Comparison of ENCODE assay signal across 1 cellular context in genomic region chr2:78967294-78967693, GRCh38.
TF ChIP-seq lines count a peak whose summit lies in the region.

No MANE protein-coding gene starts in this region.

TF ChIP-seq in HepG2, 621 proteins besides CTCF, POLR2A, EP300 and RAD21 (continued from another document and continues in another):
- TF ChIP-seq, protein P1, sequence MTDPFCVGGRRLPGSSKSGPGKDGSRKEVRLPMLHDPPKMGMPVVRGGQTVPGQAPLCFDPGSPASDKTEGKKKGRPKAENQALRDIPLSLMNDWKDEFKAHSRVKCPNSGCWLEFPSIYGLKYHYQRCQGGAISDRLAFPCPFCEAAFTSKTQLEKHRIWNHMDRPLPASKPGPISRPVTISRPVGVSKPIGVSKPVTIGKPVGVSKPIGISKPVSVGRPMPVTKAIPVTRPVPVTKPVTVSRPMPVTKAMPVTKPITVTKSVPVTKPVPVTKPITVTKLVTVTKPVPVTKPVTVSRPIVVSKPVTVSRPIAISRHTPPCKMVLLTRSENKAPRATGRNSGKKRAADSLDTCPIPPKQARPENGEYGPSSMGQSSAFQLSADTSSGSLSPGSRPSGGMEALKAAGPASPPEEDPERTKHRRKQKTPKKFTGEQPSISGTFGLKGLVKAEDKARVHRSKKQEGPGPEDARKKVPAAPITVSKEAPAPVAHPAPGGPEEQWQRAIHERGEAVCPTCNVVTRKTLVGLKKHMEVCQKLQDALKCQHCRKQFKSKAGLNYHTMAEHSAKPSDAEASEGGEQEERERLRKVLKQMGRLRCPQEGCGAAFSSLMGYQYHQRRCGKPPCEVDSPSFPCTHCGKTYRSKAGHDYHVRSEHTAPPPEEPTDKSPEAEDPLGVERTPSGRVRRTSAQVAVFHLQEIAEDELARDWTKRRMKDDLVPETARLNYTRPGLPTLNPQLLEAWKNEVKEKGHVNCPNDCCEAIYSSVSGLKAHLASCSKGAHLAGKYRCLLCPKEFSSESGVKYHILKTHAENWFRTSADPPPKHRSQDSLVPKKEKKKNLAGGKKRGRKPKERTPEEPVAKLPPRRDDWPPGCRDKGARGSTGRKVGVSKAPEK (CRISPR knock-in tag; IDR thresholded peaks at IDR 0.05; ENCODE audit: borderline replicate concordance): no peak
- no peak for TF ChIP-seq ZNF34 (CRISPR knock-in tag; IDR thresholded peaks at IDR 0.05; ENCODE audit: borderline replicate concordance)
- no peak for TF ChIP-seq TEAD2 (CRISPR knock-in tag; IDR thresholded peaks at IDR 0.05)
- TF ChIP-seq ZSCAN21 (CRISPR knock-in tag; IDR thresholded peaks at IDR 0.05; ENCODE audit: borderline replicate concordance): no peak
- TF ChIP-seq NFYB (CRISPR knock-in tag; IDR thresholded peaks at IDR 0.05): no peak
- no peak for TF ChIP-seq ZNF83 (CRISPR knock-in tag; IDR thresholded peaks at IDR 0.05; ENCODE audit: borderline replicate concordance)
- no peak for TF ChIP-seq ZNF720 (CRISPR knock-in tag; IDR thresholded peaks at IDR 0.05)
- TF ChIP-seq PPARG (CRISPR knock-in tag; conservative IDR thresholded peaks at IDR 0.05): peak; percentile 70; the same call in 1 of the 2 replicates
- peak; percentile 99 for TF ChIP-seq SIX4 (CRISPR knock-in tag; IDR thresholded peaks at IDR 0.05)
- TF ChIP-seq PCBP1 (IDR thresholded peaks at IDR 0.05; ENCODE audit: borderline replicate concordance, low read depth, low read length): no peak
- no peak for TF ChIP-seq KDM5A (IDR thresholded peaks at IDR 0.05; ENCODE audit: borderline replicate concordance, low read length)
- no peak for TF ChIP-seq ZNF660 (CRISPR knock-in tag; IDR thresholded peaks at IDR 0.05; ENCODE audit: borderline replicate concordance, low read depth)
- TF ChIP-seq SATB2 (CRISPR knock-in tag; IDR thresholded peaks at IDR 0.05): no peak
- TF ChIP-seq MAFF (IDR thresholded peaks at IDR 0.05; ENCODE audit: low read depth, low read length): no peak
- TF ChIP-seq ZNF510 (CRISPR knock-in tag; IDR thresholded peaks at IDR 0.05; ENCODE audit: low read depth): no peak
- TF ChIP-seq, protein P2, sequence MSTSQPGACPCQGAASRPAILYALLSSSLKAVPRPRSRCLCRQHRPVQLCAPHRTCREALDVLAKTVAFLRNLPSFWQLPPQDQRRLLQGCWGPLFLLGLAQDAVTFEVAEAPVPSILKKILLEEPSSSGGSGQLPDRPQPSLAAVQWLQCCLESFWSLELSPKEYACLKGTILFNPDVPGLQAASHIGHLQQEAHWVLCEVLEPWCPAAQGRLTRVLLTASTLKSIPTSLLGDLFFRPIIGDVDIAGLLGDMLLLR (CRISPR knock-in tag; IDR thresholded peaks at IDR 0.05): no peak
- TF ChIP-seq KAT2B (IDR thresholded peaks at IDR 0.05; ENCODE audit: borderline replicate concordance, low read depth, low read length): no peak
- TF ChIP-seq IKZF1 (IDR thresholded peaks at IDR 0.05): no peak
- no peak for TF ChIP-seq ZBTB7A (CRISPR knock-in tag; IDR thresholded peaks at IDR 0.05)
- TF ChIP-seq, protein P3, sequence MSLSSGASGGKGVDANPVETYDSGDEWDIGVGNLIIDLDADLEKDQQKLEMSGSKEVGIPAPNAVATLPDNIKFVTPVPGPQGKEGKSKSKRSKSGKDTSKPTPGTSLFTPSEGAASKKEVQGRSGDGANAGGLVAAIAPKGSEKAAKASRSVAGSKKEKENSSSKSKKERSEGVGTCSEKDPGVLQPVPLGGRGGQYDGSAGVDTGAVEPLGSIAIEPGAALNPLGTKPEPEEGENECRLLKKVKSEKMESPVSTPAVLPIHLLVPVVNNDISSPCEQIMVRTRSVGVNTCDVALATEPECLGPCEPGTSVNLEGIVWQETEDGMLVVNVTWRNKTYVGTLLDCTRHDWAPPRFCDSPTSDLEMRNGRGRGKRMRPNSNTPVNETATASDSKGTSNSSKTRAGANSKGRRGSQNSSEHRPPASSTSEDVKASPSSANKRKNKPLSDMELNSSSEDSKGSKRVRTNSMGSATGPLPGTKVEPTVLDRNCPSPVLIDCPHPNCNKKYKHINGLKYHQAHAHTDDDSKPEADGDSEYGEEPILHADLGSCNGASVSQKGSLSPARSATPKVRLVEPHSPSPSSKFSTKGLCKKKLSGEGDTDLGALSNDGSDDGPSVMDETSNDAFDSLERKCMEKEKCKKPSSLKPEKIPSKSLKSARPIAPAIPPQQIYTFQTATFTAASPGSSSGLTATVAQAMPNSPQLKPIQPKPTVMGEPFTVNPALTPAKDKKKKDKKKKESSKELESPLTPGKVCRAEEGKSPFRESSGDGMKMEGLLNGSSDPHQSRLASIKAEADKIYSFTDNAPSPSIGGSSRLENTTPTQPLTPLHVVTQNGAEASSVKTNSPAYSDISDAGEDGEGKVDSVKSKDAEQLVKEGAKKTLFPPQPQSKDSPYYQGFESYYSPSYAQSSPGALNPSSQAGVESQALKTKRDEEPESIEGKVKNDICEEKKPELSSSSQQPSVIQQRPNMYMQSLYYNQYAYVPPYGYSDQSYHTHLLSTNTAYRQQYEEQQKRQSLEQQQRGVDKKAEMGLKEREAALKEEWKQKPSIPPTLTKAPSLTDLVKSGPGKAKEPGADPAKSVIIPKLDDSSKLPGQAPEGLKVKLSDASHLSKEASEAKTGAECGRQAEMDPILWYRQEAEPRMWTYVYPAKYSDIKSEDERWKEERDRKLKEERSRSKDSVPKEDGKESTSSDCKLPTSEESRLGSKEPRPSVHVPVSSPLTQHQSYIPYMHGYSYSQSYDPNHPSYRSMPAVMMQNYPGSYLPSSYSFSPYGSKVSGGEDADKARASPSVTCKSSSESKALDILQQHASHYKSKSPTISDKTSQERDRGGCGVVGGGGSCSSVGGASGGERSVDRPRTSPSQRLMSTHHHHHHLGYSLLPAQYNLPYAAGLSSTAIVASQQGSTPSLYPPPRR (CRISPR knock-in tag; IDR thresholded peaks at IDR 0.05; ENCODE audit: borderline replicate concordance): peak; percentile 30; the same call in 1 of the 2 replicates
- TF ChIP-seq NFKB2 (CRISPR knock-in tag; IDR thresholded peaks at IDR 0.05; ENCODE audit: borderline replicate concordance): no peak
- TF ChIP-seq, protein P4, sequence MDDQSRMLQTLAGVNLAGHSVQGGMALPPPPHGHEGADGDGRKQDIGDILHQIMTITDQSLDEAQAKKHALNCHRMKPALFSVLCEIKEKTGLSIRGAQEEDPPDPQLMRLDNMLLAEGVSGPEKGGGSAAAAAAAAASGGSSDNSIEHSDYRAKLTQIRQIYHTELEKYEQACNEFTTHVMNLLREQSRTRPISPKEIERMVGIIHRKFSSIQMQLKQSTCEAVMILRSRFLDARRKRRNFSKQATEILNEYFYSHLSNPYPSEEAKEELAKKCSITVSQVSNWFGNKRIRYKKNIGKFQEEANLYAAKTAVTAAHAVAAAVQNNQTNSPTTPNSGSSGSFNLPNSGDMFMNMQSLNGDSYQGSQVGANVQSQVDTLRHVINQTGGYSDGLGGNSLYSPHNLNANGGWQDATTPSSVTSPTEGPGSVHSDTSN (CRISPR knock-in tag; IDR thresholded peaks at IDR 0.05; ENCODE audit: borderline replicate concordance): no peak
- TF ChIP-seq TFDP1 (CRISPR knock-in tag; IDR thresholded peaks at IDR 0.05; ENCODE audit: borderline replicate concordance): no peak
- TF ChIP-seq RFX1 (IDR thresholded peaks at IDR 0.05): no peak
- TF ChIP-seq ZNF737 (CRISPR knock-in tag; IDR thresholded peaks at IDR 0.05; ENCODE audit: borderline replicate concordance): no peak
- TF ChIP-seq SIX1 (CRISPR knock-in tag; IDR thresholded peaks at IDR 0.05; ENCODE audit: borderline replicate concordance): peak; percentile 96; the same call in 1 of the 2 replicates
- peak; percentile 67; the same call in 1 of the 2 replicates for TF ChIP-seq MIER3 (CRISPR knock-in tag; IDR thresholded peaks at IDR 0.05; ENCODE audit: borderline replicate concordance)
- peak; percentile 59; the same call in 1 of the 2 replicates for TF ChIP-seq FOXK1 (CRISPR knock-in tag; IDR thresholded peaks at IDR 0.05; ENCODE audit: borderline replicate concordance, low read depth)
- TF ChIP-seq GFI1 (CRISPR knock-in tag; IDR thresholded peaks at IDR 0.05; ENCODE audit: borderline replicate concordance): no peak
- TF ChIP-seq FOXP4 (CRISPR knock-in tag; IDR thresholded peaks at IDR 0.05): 0 out of 2 replicates have a peak, but pooled peaks have one; percentile 40
- TF ChIP-seq AKNA (CRISPR knock-in tag; IDR thresholded peaks at IDR 0.05; ENCODE audit: borderline replicate concordance): no peak
- TF ChIP-seq MED8 (CRISPR knock-in tag; IDR thresholded peaks at IDR 0.05; ENCODE audit: insufficient replicate concordance): no peak
- no peak for TF ChIP-seq SNRNP70 (IDR thresholded peaks at IDR 0.05; ENCODE audit: low read depth, low read length)
- TF ChIP-seq RXRA (CRISPR knock-in tag; IDR thresholded peaks at IDR 0.05): peak; percentile 75; the same call in 1 of the 2 replicates
- TF ChIP-seq, protein P5, sequence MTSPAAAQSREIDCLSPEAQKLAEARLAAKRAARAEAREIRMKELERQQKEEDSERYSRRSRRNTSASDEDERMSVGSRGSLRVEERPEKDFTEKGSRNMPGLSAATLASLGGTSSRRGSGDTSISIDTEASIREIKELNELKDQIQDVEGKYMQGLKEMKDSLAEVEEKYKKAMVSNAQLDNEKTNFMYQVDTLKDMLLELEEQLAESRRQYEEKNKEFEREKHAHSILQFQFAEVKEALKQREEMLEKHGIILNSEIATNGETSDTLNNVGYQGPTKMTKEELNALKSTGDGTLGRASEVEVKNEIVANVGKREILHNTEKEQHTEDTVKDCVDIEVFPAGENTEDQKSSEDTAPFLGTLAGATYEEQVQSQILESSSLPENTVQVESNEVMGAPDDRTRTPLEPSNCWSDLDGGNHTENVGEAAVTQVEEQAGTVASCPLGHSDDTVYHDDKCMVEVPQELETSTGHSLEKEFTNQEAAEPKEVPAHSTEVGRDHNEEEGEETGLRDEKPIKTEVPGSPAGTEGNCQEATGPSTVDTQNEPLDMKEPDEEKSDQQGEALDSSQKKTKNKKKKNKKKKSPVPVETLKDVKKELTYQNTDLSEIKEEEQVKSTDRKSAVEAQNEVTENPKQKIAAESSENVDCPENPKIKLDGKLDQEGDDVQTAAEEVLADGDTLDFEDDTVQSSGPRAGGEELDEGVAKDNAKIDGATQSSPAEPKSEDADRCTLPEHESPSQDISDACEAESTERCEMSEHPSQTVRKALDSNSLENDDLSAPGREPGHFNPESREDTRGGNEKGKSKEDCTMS (CRISPR knock-in tag; conservative IDR thresholded peaks at IDR 0.05): no peak
- TF ChIP-seq, protein P6, sequence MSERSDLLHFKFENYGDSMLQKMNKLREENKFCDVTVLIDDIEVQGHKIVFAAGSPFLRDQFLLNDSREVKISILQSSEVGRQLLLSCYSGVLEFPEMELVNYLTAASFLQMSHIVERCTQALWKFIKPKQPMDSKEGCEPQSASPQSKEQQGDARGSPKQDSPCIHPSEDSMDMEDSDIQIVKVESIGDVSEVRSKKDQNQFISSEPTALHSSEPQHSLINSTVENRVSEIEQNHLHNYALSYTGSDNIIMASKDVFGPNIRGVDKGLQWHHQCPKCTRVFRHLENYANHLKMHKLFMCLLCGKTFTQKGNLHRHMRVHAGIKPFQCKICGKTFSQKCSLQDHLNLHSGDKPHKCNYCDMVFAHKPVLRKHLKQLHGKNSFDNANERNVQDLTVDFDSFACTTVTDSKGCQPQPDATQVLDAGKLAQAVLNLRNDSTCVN (CRISPR knock-in tag; IDR thresholded peaks at IDR 0.05; ENCODE audit: borderline replicate concordance): no peak
